ENCODE assay signal across 10 cellular contexts in genomic region chr16:31695667-31696066, GRCh38.
DNase-seq lines count a peak whose midpoint lies in the region; ATAC-seq and TF ChIP-seq lines count a peak whose summit lies in the region.
"Had no signal": no experiment of that assay in that cellular context is flagged by ENCODE, and none has a peak within 500 bp of the region (broad histone marks: within the 10 kb centered on the region; RNA-seq: fewer than 3 reads in every experiment).

No MANE protein-coding gene starts in this region.

- H3K4me3 ChIP-seq in HEK293 (ENCODE audit: low read depth, low read length): no peak overlapping the region
- H3K4me3 ChIP-seq in left lung: no peak overlapping the region
- no peak overlapping the region for H3K4me3 ChIP-seq in coronary artery
- H3K4me3 ChIP-seq: heart right ventricle had no signal

- POLR2A ChIA-PET in HEK293 (lab: Yijun Ruan, JAX): no interaction called here

- no peak overlapping the region for H3K4me3 Mint-ChIP-seq in T-helper 2 cell treated with Interferon-gamma antibody and Interleukin-4, amounts not matched to agents 5 μg/mL and 100 μg/mL, for 36 hours

- peak; percentile 22 for ATAC-seq in left lung
- no peak for ATAC-seq in GM21390 (IDR thresholded peaks at IDR 0.05; ENCODE audit: unreplicated experiment)

- intact Hi-C loops in left lung (cut with DNase I): no loop called here

- H3K9me3 ChIP-seq in HEK293 (ENCODE audit: control insufficient read depth, insufficient read depth, low read depth, low read length) (no peaks in the 10 kb centered on the region), left lung (no peaks in the 10 kb centered on the region)
- H3K9me3 ChIP-seq: heart right ventricle had no signal

- peaks cover 5% of the 10 kb centered on the region for H3K9me3 Mint-ChIP-seq in T-helper 2 cell treated with Interferon-gamma antibody and Interleukin-4, amounts not matched to agents 5 μg/mL and 100 μg/mL, for 36 hours

- no peaks in the 10 kb centered on the region for H3K36me3 Mint-ChIP-seq in T-helper 2 cell treated with Interferon-gamma antibody and Interleukin-4, amounts not matched to agents 5 μg/mL and 100 μg/mL, for 36 hours (ENCODE audit: low read depth)

- H3K4me1 ChIP-seq in HEK293 (ENCODE audit: control insufficient read depth, insufficient read depth, low read length) (no peaks in the 10 kb centered on the region), left lung (peaks cover 0 to under 1% of the 10 kb centered on the region in 2 donors)

- TF ChIP-seq CTCF in HEK293 (tag by site-specific recombination; IDR thresholded peaks at IDR 0.05) (no peak), left lung (IDR thresholded peaks at IDR 0.05) (no peak), coronary artery (IDR thresholded peaks at IDR 0.05) (no peak)

- H3K27ac Mint-ChIP-seq in T-helper 2 cell treated with Interferon-gamma antibody and Interleukin-4, amounts not matched to agents 5 μg/mL and 100 μg/mL, for 36 hours: no peak overlapping the region

- CTCF ChIA-PET in HEK293 (lab: Yijun Ruan, JAX): interaction anchor here (0.6 to 1.2 kb wide), 4 partner anchors 8 to 240 kb away, joined by 3 to 5 read pairs (median 3); no protein-coding TSS in a partner anchor

- peaks cover 0 to 13% of the 10 kb centered on the region in 2 donors for H3K27me3 ChIP-seq in left lung

- DNase-seq in NCI-H2029 (lab: John Stamatoyannopoulos, UW): peak; percentile 16
- DNase-seq in NCI-H2029 treated with DMSO at 0.1 percent for 48 hours (lab: John Stamatoyannopoulos, UW): no peak
- DNase-seq in T-helper 2 cell treated with Interferon-gamma antibody and Interleukin-4, amounts not matched to agents 5 μg/mL and 100 μg/mL, for 36 hours (ENCODE audit: low spot score): peak; percentile 48
- DNase-seq in left lung: no peak
- no peak for DNase-seq in A172 (ENCODE audit: low spot score)
- no peak for DNase-seq in coronary artery (ENCODE audit: low spot score)
- DNase-seq: heart right ventricle, SHP77 had no signal

- peaks cover 16% of the 10 kb centered on the region for H3K27me3 Mint-ChIP-seq in T-helper 2 cell treated with Interferon-gamma antibody and Interleukin-4, amounts not matched to agents 5 μg/mL and 100 μg/mL, for 36 hours (ENCODE audit: low read depth)

- H3K36me3 ChIP-seq in HEK293 (ENCODE audit: control insufficient read depth in 2 of 2, insufficient read depth in 1 of 2, low read length in 2 of 2) (no peaks in the 10 kb centered on the region), left lung (no peaks in the 10 kb centered on the region)
- H3K36me3 ChIP-seq: heart right ventricle had no signal

- H3K4me1 Mint-ChIP-seq in T-helper 2 cell treated with Interferon-gamma antibody and Interleukin-4, amounts not matched to agents 5 μg/mL and 100 μg/mL, for 36 hours (ENCODE audit: low read depth): peaks cover 8% of the 10 kb centered on the region

- no peak overlapping the region for H3K27ac ChIP-seq in HEK293 (ENCODE audit: extremely low read depth, low read depth, low read length)
- H3K27ac ChIP-seq in left lung: no peak overlapping the region
- H3K27ac ChIP-seq in coronary artery: no peak overlapping the region

TF ChIP-seq in HEK293, 187 proteins besides CTCF, POLR2A, EP300 and RAD21:
- TF ChIP-seq, protein P1, sequence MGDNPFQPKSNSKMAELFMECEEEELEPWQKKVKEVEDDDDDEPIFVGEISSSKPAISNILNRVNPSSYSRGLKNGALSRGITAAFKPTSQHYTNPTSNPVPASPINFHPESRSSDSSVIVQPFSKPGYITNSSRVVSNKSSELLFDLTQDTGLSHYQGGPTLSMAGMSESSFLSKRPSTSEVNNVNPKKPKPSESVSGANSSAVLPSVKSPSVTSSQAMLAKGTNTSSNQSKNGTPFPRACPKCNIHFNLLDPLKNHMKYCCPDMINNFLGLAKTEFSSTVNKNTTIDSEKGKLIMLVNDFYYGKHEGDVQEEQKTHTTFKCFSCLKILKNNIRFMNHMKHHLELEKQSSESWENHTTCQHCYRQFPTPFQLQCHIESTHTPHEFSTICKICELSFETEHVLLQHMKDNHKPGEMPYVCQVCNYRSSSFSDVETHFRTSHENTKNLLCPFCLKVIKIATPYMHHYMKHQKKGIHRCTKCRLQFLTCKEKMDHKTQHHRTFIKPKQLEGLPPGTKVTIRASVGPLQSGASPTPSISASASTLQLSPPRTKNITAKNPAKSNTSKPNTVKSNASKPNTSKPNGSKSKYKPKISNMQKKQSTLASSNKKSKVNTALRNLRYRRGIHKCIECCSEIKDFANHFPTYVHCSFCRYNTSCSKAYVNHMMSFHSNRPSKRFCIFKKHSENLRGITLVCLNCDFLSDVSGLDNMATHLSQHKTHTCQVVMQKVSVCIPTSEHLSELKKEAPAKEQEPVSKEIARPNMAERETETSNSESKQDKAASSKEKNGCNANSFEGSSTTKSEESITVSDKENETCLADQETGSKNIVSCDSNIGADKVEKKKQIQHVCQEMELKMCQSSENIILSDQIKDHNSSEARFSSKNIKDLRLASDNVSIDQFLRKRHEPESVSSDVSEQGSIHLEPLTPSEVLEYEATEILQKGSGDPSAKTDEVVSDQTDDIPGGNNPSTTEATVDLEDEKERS (tag by site-specific recombination; IDR thresholded peaks at IDR 0.05): no peak
- peak; percentile 67 for TF ChIP-seq PRDM10 (tag by site-specific recombination; IDR thresholded peaks at IDR 0.05)
- no peak for TF ChIP-seq ZNF549 (tag by site-specific recombination; IDR thresholded peaks at IDR 0.05)
TF ChIP-seq in HEK293: peak in this region for 1.

Comparison
In these comparisons a context has a peak if more than half of its experiments do, and no peak if none do; other contexts are left out.
1. DNase-seq: peak in NCI-H2029 (single experiment) and T-helper 2 cell treated with Interferon-gamma antibody and Interleukin-4, amounts not matched to agents 5 μg/mL and 100 μg/mL, for 36 hours (single experiment); none in NCI-H2029 treated with DMSO at 0.1 percent for 48 hours (single experiment), left lung (0 of 2), A172 (single experiment) and coronary artery (single experiment).